13 cellular contexts compared by ENCODE assay signal in genomic region chr7:151844080-151844827, GRCh38. TPM values are rescaled to one million over a fixed set of nuclear protein-coding genes. Genes with fewer than 3 reads are reported as not detected.
DNase-seq lines count a peak whose midpoint lies in the region; ATAC-seq, FAIRE-seq and TF ChIP-seq lines count a peak whose summit lies in the region.
"Had no signal": no experiment of that assay in that cellular context is flagged by ENCODE, and none has a peak within 500 bp of the region (broad histone marks: within the 10 kb centered on the region; RNA-seq: fewer than 3 reads in every experiment).

No MANE protein-coding gene starts in this region.

- no peaks in the 10 kb centered on the region for H3K79me2 ChIP-seq in ACC112 (ENCODE audit: control insufficient read depth, insufficient read depth, low read length, unreplicated experiment)
- no peaks in the 10 kb centered on the region for H3K79me2 ChIP-seq in astrocyte (ENCODE audit: insufficient read depth, low read length)

- H3K27ac Mint-ChIP-seq in astrocyte (ENCODE audit: unreplicated experiment) = no peak overlapping the region
- H3K27ac Mint-ChIP-seq: activated naive CD4-positive, alpha-beta T cell treated with anti-CD3 and anti-CD28 coated beads for 36 hours; CD8-positive, alpha-beta T cell had no signal

- H3K4me2 ChIP-seq in astrocyte (ENCODE audit: low read length) = peak overlapping the region; percentile 65

- no peaks in the 10 kb centered on the region for H3K9me3 Mint-ChIP-seq in astrocyte (ENCODE audit: unreplicated experiment)
- H3K9me3 Mint-ChIP-seq: activated naive CD4-positive, alpha-beta T cell treated with anti-CD3 and anti-CD28 coated beads for 36 hours; CD8-positive, alpha-beta T cell had no signal

- no peaks in the 10 kb centered on the region for H3K9me3 ChIP-seq in astrocyte (ENCODE audit: insufficient read depth, low read depth, low read length)

- H4K20me1 ChIP-seq in astrocyte (ENCODE audit: insufficient read depth, low read length) = no peaks in the 10 kb centered on the region

- H3K27me3 ChIP-seq in ACC112 (ENCODE audit: insufficient read depth, low read length) (no peaks in the 10 kb centered on the region), astrocyte (ENCODE audit: insufficient read depth, low read length) (no peaks in the 10 kb centered on the region)

- no peaks in the 10 kb centered on the region for H3K36me3 ChIP-seq in ACC112 (ENCODE audit: insufficient read depth, low read length)
- H3K36me3 ChIP-seq in astrocyte (ENCODE audit: insufficient read depth, low read length) = no peaks in the 10 kb centered on the region

- H3K4me3 Mint-ChIP-seq in astrocyte (ENCODE audit: unreplicated experiment) = no peak overlapping the region
- H3K4me3 Mint-ChIP-seq: activated naive CD4-positive, alpha-beta T cell treated with anti-CD3 and anti-CD28 coated beads for 36 hours; CD8-positive, alpha-beta T cell had no signal

- peaks cover 25% of the 10 kb centered on the region for H3K27me3 Mint-ChIP-seq in astrocyte (ENCODE audit: low read depth, unreplicated experiment)

- no peak for TF ChIP-seq CTCF in astrocyte (IDR thresholded peaks at IDR 0.05; ENCODE audit: insufficient read depth, low read depth, low read length)

- FAIRE-seq in astrocyte (lab: Jason Lieb, UNC) = no peak
- FAIRE-seq: frontal cortex had no signal

- H3K4me1 ChIP-seq in ACC112 (ENCODE audit: control insufficient read depth, insufficient read depth, low read length, unreplicated experiment) (peaks cover 14% of the 10 kb centered on the region), astrocyte (ENCODE audit: insufficient read depth, low read length) (peaks cover 19% of the 10 kb centered on the region)

- H2AFZ ChIP-seq in ACC112 (ENCODE audit: low read length, unreplicated experiment) = no peak overlapping the region
- H2AFZ ChIP-seq in astrocyte (ENCODE audit: low read depth, low read length) = peak overlapping the region; percentile 16

- H3K4me1 Mint-ChIP-seq in astrocyte (ENCODE audit: low read depth, unreplicated experiment) = no peaks in the 10 kb centered on the region

- H3K4me3 ChIP-seq in ACC112 (ENCODE audit: low read depth, low read length) = no peak overlapping the region; the same call in 1 of the 2 replicates
- no peak overlapping the region for H3K4me3 ChIP-seq in astrocyte (ENCODE audit: insufficient read depth, low read depth, low read length)

- H3K27ac ChIP-seq in ACC112 (ENCODE audit: low read depth, low read length) (peak overlapping the region; percentile 70), astrocyte (ENCODE audit: low read depth, low read length) (peak overlapping the region; percentile 67)

- DNase-seq in HCEC 1CT (peak; percentile 77), astrocyte (ENCODE audit: low read depth) (peak; percentile 71), kidney tubule cell (ENCODE audit: low spot score) (peak; percentile 11), superior temporal gyrus (ENCODE audit: extremely low spot score) (no peak), DMS53 treated with DMSO at 0.1 percent for 48 hours (lab: John Stamatoyannopoulos, UW; ENCODE audit: unreplicated experiment) (no peak), HuH-7 (ENCODE audit: low spot score) (no peak)
- DNase-seq: activated naive CD4-positive, alpha-beta T cell treated with anti-CD3 and anti-CD28 coated beads for 36 hours; CD8-positive, alpha-beta T cell; NCI-H1092; stimulated activated naive CD8-positive, alpha-beta T cell treated with anti-CD3 and anti-CD28 coated beads, Interleukin-15, Interleukin-2, amounts not matched to agents 100 U/mL and 50 U/mL, for 24 hours had no signal

- ATAC-seq in GM21619 (IDR thresholded peaks at IDR 0.05; ENCODE audit: unreplicated experiment) = no peak
- ATAC-seq: CD8-positive, alpha-beta T cell; stimulated activated naive CD8-positive, alpha-beta T cell treated with anti-CD3 and anti-CD28 coated beads, Interleukin-15, Interleukin-2, amounts not matched to agents 100 U/mL and 50 U/mL, for 24 hours had no signal

- H3K36me3 Mint-ChIP-seq in astrocyte (ENCODE audit: low read depth, unreplicated experiment) = no peaks in the 10 kb centered on the region

- peak overlapping the region; percentile 44 for H3K9ac ChIP-seq in astrocyte (ENCODE audit: low read length)

RNA-seq across cellular contexts. Expression of gene PRKAG2, which starts 32.7 kb away (rescaled TPM):
- 26.9 and 40.7 TPM in 2 replicates for total RNA-seq in astrocyte

Comparison
In these comparisons a context has a peak if more than half of its experiments do, and no peak if none do; other contexts are left out.
1. DNase-seq: peak in HCEC 1CT (single experiment), astrocyte (single experiment) and kidney tubule cell (single experiment); none in superior temporal gyrus (single experiment), DMS53 treated with DMSO at 0.1 percent for 48 hours (single experiment) and HuH-7 (single experiment).